ENCODE assay signal across 1 cellular context in the genomic region with DNA sequence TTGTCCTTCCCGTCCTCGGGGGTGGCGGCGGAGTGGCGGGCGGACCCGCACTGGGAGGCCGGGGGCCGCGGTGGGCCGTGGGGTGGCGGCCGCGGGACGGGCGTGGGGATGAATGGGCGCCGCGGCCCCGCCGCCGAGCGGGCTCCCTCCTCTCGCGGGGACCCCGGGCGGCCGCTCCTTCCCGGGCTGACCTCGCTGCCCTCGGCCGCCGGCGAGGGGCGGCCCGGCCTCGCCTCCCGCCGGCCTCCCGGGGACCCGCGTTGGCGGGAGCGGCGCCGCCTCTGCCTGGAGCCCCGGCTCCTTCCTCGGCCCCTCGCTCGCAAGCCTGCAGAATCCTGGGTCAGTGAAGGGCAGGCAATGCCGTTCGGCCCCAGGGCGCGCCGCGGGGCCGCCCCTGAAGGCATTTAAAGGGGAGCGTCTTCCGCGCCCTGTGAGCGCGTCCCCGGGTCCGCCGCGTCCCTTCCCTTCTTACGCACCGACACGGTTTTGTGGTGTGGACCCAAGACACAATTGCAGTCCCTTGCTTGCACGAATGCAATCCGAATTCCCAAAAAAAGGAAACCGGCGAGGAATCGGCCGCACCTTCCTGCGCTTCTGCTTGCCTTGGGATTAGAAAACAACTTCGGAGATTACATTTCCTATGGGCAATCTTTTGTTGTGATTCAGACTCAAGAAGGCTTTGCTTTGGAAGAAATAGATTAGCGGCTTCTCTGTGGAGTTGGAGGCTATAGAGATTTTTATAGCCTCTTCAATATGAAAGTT.
TF ChIP-seq lines count a peak whose summit lies in the region.

No MANE protein-coding gene starts in this region.

TF ChIP-seq in SK-N-SH, 30 proteins besides CTCF, POLR2A, EP300 and RAD21 (continued from another document):
- TF ChIP-seq, protein P1, sequence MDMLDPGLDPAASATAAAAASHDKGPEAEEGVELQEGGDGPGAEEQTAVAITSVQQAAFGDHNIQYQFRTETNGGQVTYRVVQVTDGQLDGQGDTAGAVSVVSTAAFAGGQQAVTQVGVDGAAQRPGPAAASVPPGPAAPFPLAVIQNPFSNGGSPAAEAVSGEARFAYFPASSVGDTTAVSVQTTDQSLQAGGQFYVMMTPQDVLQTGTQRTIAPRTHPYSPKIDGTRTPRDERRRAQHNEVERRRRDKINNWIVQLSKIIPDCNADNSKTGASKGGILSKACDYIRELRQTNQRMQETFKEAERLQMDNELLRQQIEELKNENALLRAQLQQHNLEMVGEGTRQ (IDR thresholded peaks at IDR 0.05; ENCODE audit: borderline replicate concordance, low read depth, low read length) = no peak
- TF ChIP-seq, protein P2, sequence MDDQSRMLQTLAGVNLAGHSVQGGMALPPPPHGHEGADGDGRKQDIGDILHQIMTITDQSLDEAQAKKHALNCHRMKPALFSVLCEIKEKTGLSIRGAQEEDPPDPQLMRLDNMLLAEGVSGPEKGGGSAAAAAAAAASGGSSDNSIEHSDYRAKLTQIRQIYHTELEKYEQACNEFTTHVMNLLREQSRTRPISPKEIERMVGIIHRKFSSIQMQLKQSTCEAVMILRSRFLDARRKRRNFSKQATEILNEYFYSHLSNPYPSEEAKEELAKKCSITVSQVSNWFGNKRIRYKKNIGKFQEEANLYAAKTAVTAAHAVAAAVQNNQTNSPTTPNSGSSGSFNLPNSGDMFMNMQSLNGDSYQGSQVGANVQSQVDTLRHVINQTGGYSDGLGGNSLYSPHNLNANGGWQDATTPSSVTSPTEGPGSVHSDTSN (IDR thresholded peaks at IDR 0.05) = no peak
- TF ChIP-seq MEF2A (IDR thresholded peaks at IDR 0.05; ENCODE audit: borderline replicate concordance, low read depth) = no peak
- TF ChIP-seq TEAD4 (IDR thresholded peaks at IDR 0.05; ENCODE audit: borderline replicate concordance, insufficient read depth) = no peak
- TF ChIP-seq SIN3A (IDR thresholded peaks at IDR 0.05; ENCODE audit: borderline replicate concordance, low read depth, low read length) = 0 out of 2 replicates have a peak, but pooled peaks have one; percentile 38
- TF ChIP-seq, protein P3, sequence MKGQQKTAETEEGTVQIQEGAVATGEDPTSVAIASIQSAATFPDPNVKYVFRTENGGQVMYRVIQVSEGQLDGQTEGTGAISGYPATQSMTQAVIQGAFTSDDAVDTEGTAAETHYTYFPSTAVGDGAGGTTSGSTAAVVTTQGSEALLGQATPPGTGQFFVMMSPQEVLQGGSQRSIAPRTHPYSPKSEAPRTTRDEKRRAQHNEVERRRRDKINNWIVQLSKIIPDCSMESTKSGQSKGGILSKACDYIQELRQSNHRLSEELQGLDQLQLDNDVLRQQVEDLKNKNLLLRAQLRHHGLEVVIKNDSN (IDR thresholded peaks at IDR 0.05; ENCODE audit: borderline replicate concordance, low read depth) = no peak
- TF ChIP-seq, protein P4, sequence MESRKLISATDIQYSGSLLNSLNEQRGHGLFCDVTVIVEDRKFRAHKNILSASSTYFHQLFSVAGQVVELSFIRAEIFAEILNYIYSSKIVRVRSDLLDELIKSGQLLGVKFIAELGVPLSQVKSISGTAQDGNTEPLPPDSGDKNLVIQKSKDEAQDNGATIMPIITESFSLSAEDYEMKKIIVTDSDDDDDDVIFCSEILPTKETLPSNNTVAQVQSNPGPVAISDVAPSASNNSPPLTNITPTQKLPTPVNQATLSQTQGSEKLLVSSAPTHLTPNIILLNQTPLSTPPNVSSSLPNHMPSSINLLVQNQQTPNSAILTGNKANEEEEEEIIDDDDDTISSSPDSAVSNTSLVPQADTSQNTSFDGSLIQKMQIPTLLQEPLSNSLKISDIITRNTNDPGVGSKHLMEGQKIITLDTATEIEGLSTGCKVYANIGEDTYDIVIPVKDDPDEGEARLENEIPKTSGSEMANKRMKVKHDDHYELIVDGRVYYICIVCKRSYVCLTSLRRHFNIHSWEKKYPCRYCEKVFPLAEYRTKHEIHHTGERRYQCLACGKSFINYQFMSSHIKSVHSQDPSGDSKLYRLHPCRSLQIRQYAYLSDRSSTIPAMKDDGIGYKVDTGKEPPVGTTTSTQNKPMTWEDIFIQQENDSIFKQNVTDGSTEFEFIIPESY (IDR thresholded peaks at IDR 0.05; ENCODE audit: borderline replicate concordance, low read depth) = no peak
- no peak for TF ChIP-seq CHD2 (IDR thresholded peaks at IDR 0.05; ENCODE audit: low read length, partially characterized antibody)
- TF ChIP-seq MXI1 (IDR thresholded peaks at IDR 0.05; ENCODE audit: low read depth, low read length) = peak; percentile 5
- no peak for TF ChIP-seq RFX5 (IDR thresholded peaks at IDR 0.05; ENCODE audit: low read length)
- TF ChIP-seq RCOR1 (IDR thresholded peaks at IDR 0.05; ENCODE audit: low read length) = no peak
